ENCODE assay signal across 27 cellular contexts in the genomic region with DNA sequence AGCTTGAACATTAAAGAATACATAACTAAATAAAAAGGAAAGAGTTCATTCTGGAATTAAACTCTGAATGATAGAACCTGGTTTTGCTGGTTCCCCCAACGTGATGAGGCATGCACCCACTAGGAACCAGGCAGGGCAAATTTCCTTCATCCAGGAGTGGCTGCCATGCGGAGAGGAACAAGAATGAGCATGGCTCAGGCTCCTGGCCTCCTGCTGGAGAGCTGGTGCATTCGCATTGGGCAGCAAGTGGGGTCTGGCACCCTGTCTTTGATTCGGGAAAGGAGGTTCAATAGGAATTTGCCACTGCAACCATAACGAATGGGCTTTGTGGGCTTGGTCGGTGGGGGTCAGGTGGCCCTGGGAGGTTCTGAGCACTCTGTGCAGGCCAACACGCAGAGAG.
DNase-seq lines count a peak whose midpoint lies in the region; ATAC-seq and TF ChIP-seq lines count a peak whose summit lies in the region.
"Had no signal": no experiment of that assay in that cellular context is flagged by ENCODE, and none has a peak within 500 bp of the region (broad histone marks: within the 10 kb centered on the region; RNA-seq: fewer than 3 reads in every experiment).

No MANE protein-coding gene starts in this region.

- BruUV-seq in Panc1 (replicated peaks; lab: Mats Ljungman, UMichigan) = no TSS peak

- ATAC-seq in Panc1 (no peak), HG02852 (IDR thresholded peaks at IDR 0.05; ENCODE audit: unreplicated experiment) (no peak)
- ATAC-seq: activated CD8-positive, alpha-beta T cell treated with anti-CD3 and anti-CD28 coated beads, Interleukin-2, amount 10 ng/mL, durations not matched to agents 7 days and 5 days; heart left ventricle; lower lobe of right lung; natural killer cell had no signal

- H3K27me3 ChIP-seq in Panc1 (ENCODE audit: control insufficient read depth, insufficient read depth, low read length) = peaks cover 1% of the 10 kb centered on the region
- H3K27me3 ChIP-seq: heart left ventricle, SJSA1, thyroid gland had no signal

- no peaks in the 10 kb centered on the region for H3K9me3 ChIP-seq in Panc1 (ENCODE audit: control insufficient read depth, insufficient read depth, low read depth, low read length)
- H3K9me3 ChIP-seq: lower lobe of right lung, SJSA1, thyroid gland had no signal

- H3K4me1 ChIP-seq in Panc1 (ENCODE audit: control insufficient read depth, insufficient read depth, low read length) = no peaks in the 10 kb centered on the region
- H3K4me1 ChIP-seq: lower lobe of right lung, SJSA1, stomach, thyroid gland had no signal

- intact Hi-C loops in Panc1 (cut with micrococcal nuclease; ENCODE audit: unreplicated experiment) = no loop called here

- DNase-seq in DMS 273 (lab: John Stamatoyannopoulos, UW; ENCODE audit: unreplicated experiment) (peak; percentile 4), DMS 273 treated with DMSO at 0.1 percent for 48 hours (lab: John Stamatoyannopoulos, UW) (no peak), Panc1 (ENCODE audit: low read depth, low spot score) (no peak), epithelial cell of proximal tubule (ENCODE audit: low read depth) (no peak), retinal pigment epithelial cell (ENCODE audit: low read depth) (no peak), RPMI8226 (no peak), NCI-H345 treated with DMSO at 0.1 percent for 48 hours (lab: John Stamatoyannopoulos, UW; ENCODE audit: unreplicated experiment) (no peak)
- DNase-seq: activated CD8-positive, alpha-beta T cell treated with anti-CD3 and anti-CD28 coated beads, Interleukin-2, amount 10 ng/mL, durations not matched to agents 7 days and 5 days; activated gamma-delta T cell; CD4-positive, alpha-beta T cell; cerebellar nuclear complex; DMS153; dorsolateral prefrontal cortex; heart left ventricle; lower lobe of right lung; natural killer cell; NCI-H1092; NCI-H187 treated with DMSO at 0.1 percent for 48 hours; NCI-H748 treated with DMSO at 0.1 percent for 48 hours; small intestine; stimulated activated CD4-positive, alpha-beta T cell treated with anti-CD3 and anti-CD28 coated beads, Interleukin-1b, Interleukin-23, amount 100 ng/mL, for 48 hours; stomach; T-helper 1 cell; thyroid gland had no signal

- CTCF ChIA-PET in Panc1 (lab: Charles Lee) = no interaction called here

- no peaks in the 10 kb centered on the region for H3K36me3 ChIP-seq in Panc1 (ENCODE audit: control insufficient read depth, insufficient read depth, low read length)
- H3K36me3 ChIP-seq: heart left ventricle, lower lobe of right lung, SJSA1, stomach, thyroid gland had no signal

- H3K4me3 ChIP-seq in Panc1 (ENCODE audit: low read depth in 2 of 2, low read length in 2 of 2) (no peak overlapping the region), epithelial cell of proximal tubule (ENCODE audit: low read depth, low read length) (no peak overlapping the region), retinal pigment epithelial cell (ENCODE audit: low read length) (no peak overlapping the region)
- H3K4me3 ChIP-seq: dorsolateral prefrontal cortex, heart left ventricle, lower lobe of right lung, SJSA1, stomach, thyroid gland had no signal

- TF ChIP-seq CTCF in Panc1 (IDR thresholded peaks at IDR 0.05) = 0 out of 2 replicates have a peak, but pooled peaks have one; percentile 9
- peak; percentile 32 for TF ChIP-seq CTCF in epithelial cell of proximal tubule (conservative IDR thresholded peaks at IDR 0.05; ENCODE audit: low read depth, low read length)
- TF ChIP-seq CTCF in retinal pigment epithelial cell (conservative IDR thresholded peaks at IDR 0.05; ENCODE audit: low read depth, low read length) = peak; percentile 31

- in situ Hi-C loops in Panc1 (cut with HindIII; ENCODE audit: low pct_unique_long_range_greater_than_20kb, low sequenced_read_pairs) = no loop called here

- POLR2A ChIA-PET in Panc1 (lab: Charles Lee) = no interaction called here

- H3K27ac ChIP-seq in Panc1 (ENCODE audit: low read length) = no peak overlapping the region
- H3K27ac ChIP-seq: 22Rv1, dorsolateral prefrontal cortex, heart left ventricle, lower lobe of right lung, SJSA1, stomach, thyroid gland had no signal
